Comparison of ENCODE assay signal across 8 cellular contexts in genomic region chr7:127652333-127653248, GRCh38. TPM values are rescaled to one million over a fixed set of nuclear protein-coding genes. Genes with fewer than 3 reads are reported as not detected.
DNase-seq lines count a peak whose midpoint lies in the region; ATAC-seq, FAIRE-seq and TF ChIP-seq lines count a peak whose summit lies in the region.

No MANE protein-coding gene starts in this region.

- no peak for TF ChIP-seq RAD21 in HCT116 (IDR thresholded peaks at IDR 0.05; ENCODE audit: low read depth)

- H3K9me3 ChIP-seq in HCT116 (ENCODE audit: control insufficient read depth in 1 of 2, insufficient read depth in 1 of 2, low read depth in 1 of 2, low read length in 2 of 2) = no peaks in the 10 kb centered on the region
- no peaks in the 10 kb centered on the region for H3K9me3 ChIP-seq in duodenal mucosa (ENCODE audit: control insufficient read depth in 1 of 2, low read length in 2 of 2)
- H3K9me3 ChIP-seq in naive thymus-derived CD4-positive, alpha-beta T cell (ENCODE audit: control insufficient read depth in 2 of 3, low read length in 3 of 3) = no peaks in the 10 kb centered on the region

- no peaks in the 10 kb centered on the region for H3K9me3 Mint-ChIP-seq in naive thymus-derived CD4-positive, alpha-beta T cell

- TF ChIP-seq POLR2A in GM12891 (IDR thresholded peaks at IDR 0.05; ENCODE audit: low read depth, low read length) (no peak), HCT116 (IDR thresholded peaks at IDR 0.05; ENCODE audit: borderline replicate concordance, extremely low read depth, insufficient read depth, insufficient read length) (no peak)

- CTCF ChIA-PET in HCT116 (lab: Charles Lee) = no interaction called here
- CTCF ChIA-PET in naive thymus-derived CD4-positive, alpha-beta T cell (lab: Charles Lee) = no interaction called here

- H3K4me3 Mint-ChIP-seq in naive thymus-derived CD4-positive, alpha-beta T cell = peak overlapping the region in 6 of 10 donors; percentile 98 to 99 (median 98)

- TF ChIP-seq CTCF in HCT116 (IDR thresholded peaks at IDR 0.05 in 2 of 3, conservative IDR thresholded peaks at IDR 0.05 in 1 of 3; ENCODE audit: borderline replicate concordance in 1 of 3, insufficient read depth in 1 of 3, low read depth in 2 of 3, low read length in 2 of 3) (no peak), GM10266 (IDR thresholded peaks at IDR 0.05; ENCODE audit: control insufficient read depth, insufficient read depth, low read depth, missing control alignments) (no peak)

- TSS peak; percentile 39 for BruUV-seq in HCT116 (replicated peaks; lab: Mats Ljungman, UMichigan)

- no peak overlapping the region for H2AFZ ChIP-seq in HCT116 (ENCODE audit: low read depth, low read length, poor library complexity, severe bottlenecking)

- H3K9ac ChIP-seq in HCT116 (ENCODE audit: low read length) (peak overlapping the region; percentile 94), duodenal mucosa (ENCODE audit: low read depth in 1 of 2, low read length in 2 of 2) (peak overlapping the region; percentile 70 to 86)

- H3K4me1 ChIP-seq in HCT116 (ENCODE audit: control insufficient read depth in 1 of 2, insufficient read depth in 2 of 2, low read length in 2 of 2) (peaks cover 16 to 22% of the 10 kb centered on the region in 2 experiments), duodenal mucosa (ENCODE audit: control insufficient read depth in 1 of 2, insufficient read depth in 2 of 2, low read length in 2 of 2) (peaks cover 24 to 28% of the 10 kb centered on the region in 2 donors)
- H3K4me1 ChIP-seq in naive thymus-derived CD4-positive, alpha-beta T cell (ENCODE audit: control insufficient read depth in 2 of 2, insufficient read depth in 2 of 2, low read length in 2 of 2) = peaks cover 22 to 26% of the 10 kb centered on the region in 2 donors

- peak overlapping the region in 5 of 9 donors; percentile 94 to 99 (median 98) for H3K27ac Mint-ChIP-seq in naive thymus-derived CD4-positive, alpha-beta T cell

- no peaks in the 10 kb centered on the region for H3K9me2 ChIP-seq in HCT116 (ENCODE audit: insufficient read depth)

- H3K79me2 ChIP-seq in HCT116 (ENCODE audit: insufficient read depth, low read length) = peaks cover 56% of the 10 kb centered on the region

- H3K4me1 Mint-ChIP-seq in naive thymus-derived CD4-positive, alpha-beta T cell = peaks cover 11 to 62% (median 50%) of the 10 kb centered on the region in 7 donors

- RAD21 ChIA-PET in HCT116 (lab: Charles Lee; ENCODE audit: low non-redundant PET in 1 of 2, low total read pairs in 2 of 2, uncharacterized antibody in 2 of 2, unreplicated experiment in 2 of 2) = no interaction called here

- peaks cover 0 to 1% (median 0%) of the 10 kb centered on the region in 5 donors for H3K27me3 Mint-ChIP-seq in naive thymus-derived CD4-positive, alpha-beta T cell

- DNase-seq in GM12891 (ENCODE audit: insufficient read length, low spot score) = peak; percentile 9
- no peak for DNase-seq in HCT116 (ENCODE audit: low read depth, low spot score)
- DNase-seq in naive thymus-derived CD4-positive, alpha-beta T cell = no peak
- no peak for DNase-seq in occipital lobe (lab: John Stamatoyannopoulos, UW)
- no peak for DNase-seq in GM10266 (ENCODE audit: extremely low spot score)
- DNase-seq in epidermal melanocyte (ENCODE audit: insufficient read length, low spot score) = no peak

- H3K4me2 ChIP-seq in HCT116 (ENCODE audit: low read length) = peak overlapping the region; percentile 80

- H3K27me3 ChIP-seq in HCT116 (ENCODE audit: insufficient read depth, low read length) (no peaks in the 10 kb centered on the region), duodenal mucosa (ENCODE audit: control insufficient read depth in 1 of 2, insufficient read depth in 2 of 2, low read length in 2 of 2) (no peaks in the 10 kb centered on the region)
- H3K27me3 ChIP-seq in naive thymus-derived CD4-positive, alpha-beta T cell (ENCODE audit: control insufficient read depth in 2 of 2, insufficient read depth in 2 of 2, low read length in 2 of 2) = no peaks in the 10 kb centered on the region

- H3K27ac ChIP-seq in HCT116 (ENCODE audit: low read depth, low read length) (peak overlapping the region; percentile 62), duodenal mucosa (ENCODE audit: low read depth, low read length) (peak overlapping the region; percentile 61)
- peak overlapping the region; percentile 86 for H3K27ac ChIP-seq in naive thymus-derived CD4-positive, alpha-beta T cell (ENCODE audit: low read depth, low read length)

- FAIRE-seq in GM12891 (lab: Jason Lieb, UNC) = no peak

- H3K36me3 ChIP-seq in HCT116 (ENCODE audit: control insufficient read depth in 1 of 2, insufficient read depth in 2 of 2, low read length in 2 of 2) = peaks cover 9 to 19% of the 10 kb centered on the region in 2 experiments; a peak in 3 of 4 replicates
- H3K36me3 ChIP-seq in duodenal mucosa (ENCODE audit: control insufficient read depth in 1 of 2, insufficient read depth in 2 of 2, low read length in 2 of 2) = peaks cover 0 to 11% of the 10 kb centered on the region in 2 donors
- peaks cover 0 to 4% (median 0%) of the 10 kb centered on the region in 3 experiments for H3K36me3 ChIP-seq in naive thymus-derived CD4-positive, alpha-beta T cell (ENCODE audit: control insufficient read depth in 2 of 3, insufficient read depth in 3 of 3, low read length in 3 of 3)

- POLR2A ChIA-PET in HCT116 (lab: Charles Lee) = no interaction called here
- POLR2A ChIA-PET in naive thymus-derived CD4-positive, alpha-beta T cell (lab: Charles Lee) = interaction anchor here (1.0 to 4.1 kb wide), 2 partner anchors 66 to 260 kb away, joined by 3 to 40 read pairs; partner anchors contain the start of genes ARF5, GCC1 and ZNF800

- H4K20me1 ChIP-seq in HCT116 (ENCODE audit: insufficient read depth) = peaks cover 33% of the 10 kb centered on the region; the same call in 1 of the 2 replicates

- intact Hi-C loops in HCT116 (cut with micrococcal nuclease) = loop anchor here (5.0 kb wide), 1 partner anchor 65 kb away; the partner anchor contains the start of genes ARF5 and GCC1
- intact Hi-C loops in naive thymus-derived CD4-positive, alpha-beta T cell (cut with micrococcal nuclease) = loop anchor here (2.0 to 10.0 kb wide), 9 partner anchors 238 to 1960 kb away; partner anchors contain the start of genes AHCYL2 (in 1 of the 2), ATP6V1F (in 1 of the 2), IMPDH1 (in 1 of the 2) and LRRC4 (in 1 of the 2)

- peaks cover 3 to 22% (median 12%) of the 10 kb centered on the region in 5 donors for H3K36me3 Mint-ChIP-seq in naive thymus-derived CD4-positive, alpha-beta T cell

- H3K4me3 ChIP-seq in HCT116 (replicated peaks in 1 of 2; ENCODE audit: low read depth in 1 of 2, low read length in 2 of 2) (peak overlapping the region; percentile 98 to 100), duodenal mucosa (ENCODE audit: low read depth in 1 of 2, low read length in 2 of 2) (peak overlapping the region; percentile 82 to 94)
- H3K4me3 ChIP-seq in naive thymus-derived CD4-positive, alpha-beta T cell (ENCODE audit: low read length) = peak overlapping the region; percentile 96

- ATAC-seq in HCT116 = peak; percentile 26
- ATAC-seq in naive thymus-derived CD4-positive, alpha-beta T cell = peak; percentile 14

TF ChIP-seq in GM12891, 5 proteins besides CTCF, POLR2A, EP300 and RAD21:
- TF ChIP-seq POU2F2 (IDR thresholded peaks at IDR 0.05; ENCODE audit: low read depth, low read length) (no peak), SPI1 (IDR thresholded peaks at IDR 0.05; ENCODE audit: low read depth, low read length) (no peak), POLR2AphosphoS5 (IDR thresholded peaks at IDR 0.05; ENCODE audit: low read depth, low read length) (no peak), TAF1 (IDR thresholded peaks at IDR 0.05; ENCODE audit: low read depth, low read length) (no peak), PAX5 (IDR thresholded peaks at IDR 0.05; ENCODE audit: insufficient read depth, low read length, severe bottlenecking) (no peak)

TF ChIP-seq in HCT116, 20 proteins besides CTCF, POLR2A, EP300 and RAD21:
- TF ChIP-seq SIN3A (IDR thresholded peaks at IDR 0.05; ENCODE audit: low read depth) (no peak; the same call in 1 of the 2 replicates), ZFX (IDR thresholded peaks at IDR 0.05) (no peak), ZNF274 (IDR thresholded peaks at IDR 0.05; ENCODE audit: low read depth, low read length) (no peak), POLR2AphosphoS5 (IDR thresholded peaks at IDR 0.05; ENCODE audit: low read depth, low read length) (0 out of 2 replicates have a peak, but pooled peaks have one; percentile 4)

TF ChIP-seq in PFSK-1, 5 proteins besides CTCF, POLR2A, EP300 and RAD21:
- 0 out of 2 replicates have a peak, but pooled peaks have one; percentile 57 for TF ChIP-seq SIN3A (IDR thresholded peaks at IDR 0.05; ENCODE audit: borderline replicate concordance, insufficient read depth, low read length)
- no peak for TF ChIP-seq POLR2AphosphoS5 (IDR thresholded peaks at IDR 0.05; ENCODE audit: low read depth, low read length)

RNA-seq across cellular contexts. Expression of gene SND1, which starts 0.6 kb away (rescaled TPM):
- 138 TPM for polyA plus RNA-seq in GM12891 (2012; ENCODE audit: low read depth, missing spikeins)
- 169 TPM for total RNA-seq in HCT116 (2021; ENCODE audit: unreplicated experiment)
- 126 and 142 TPM in 2 replicates for polyA plus RNA-seq in HCT116 (2012)
- polyA plus RNA-seq in PFSK-1 (2012; ENCODE audit: insufficient read length, low read depth) = 228 TPM
- total RNA-seq in naive thymus-derived CD4-positive, alpha-beta T cell = 100 to 1,000 TPM; 132 to 253 (median 163) TPM
- polyA plus RNA-seq in naive thymus-derived CD4-positive, alpha-beta T cell = 10 to 100 TPM; 68.6 to 99.9 TPM
- total RNA-seq in occipital lobe = 65.8 TPM

RNA-seq across cellular contexts. Expression of gene PAX4, which starts 34.6 kb away (rescaled TPM):
- 0.05 TPM for polyA plus RNA-seq in GM12891 (2012; ENCODE audit: low read depth, missing spikeins)
- total RNA-seq in HCT116 (2021; ENCODE audit: unreplicated experiment) (not detected), occipital lobe (not detected)
- polyA plus RNA-seq in HCT116 (2012) = not detected in 2 replicates
- polyA plus RNA-seq in PFSK-1 (2012; ENCODE audit: insufficient read length, low read depth) = not detected
- total RNA-seq in naive thymus-derived CD4-positive, alpha-beta T cell = not detected
- polyA plus RNA-seq in naive thymus-derived CD4-positive, alpha-beta T cell = not detected

RNA-seq across cellular contexts. Expression of gene FSCN3, which starts 59.1 kb away (rescaled TPM):
- polyA plus RNA-seq in GM12891 (2012; ENCODE audit: low read depth, missing spikeins) = 0.40 TPM
- 1.0 TPM for total RNA-seq in HCT116 (2021; ENCODE audit: unreplicated experiment)
- 0.16 and 0.39 TPM in 2 replicates for polyA plus RNA-seq in HCT116 (2012)
- polyA plus RNA-seq in PFSK-1 (2012; ENCODE audit: insufficient read length, low read depth) = not detected
- 1 to 10 TPM; 1.4 to 6.1 (median 5.0) TPM for total RNA-seq in naive thymus-derived CD4-positive, alpha-beta T cell
- polyA plus RNA-seq in naive thymus-derived CD4-positive, alpha-beta T cell = under 1 TPM; 0.37 to 0.47 TPM
- 0.78 TPM for total RNA-seq in occipital lobe
